ENCODE assay signal across 8 cellular contexts in the genomic region with DNA sequence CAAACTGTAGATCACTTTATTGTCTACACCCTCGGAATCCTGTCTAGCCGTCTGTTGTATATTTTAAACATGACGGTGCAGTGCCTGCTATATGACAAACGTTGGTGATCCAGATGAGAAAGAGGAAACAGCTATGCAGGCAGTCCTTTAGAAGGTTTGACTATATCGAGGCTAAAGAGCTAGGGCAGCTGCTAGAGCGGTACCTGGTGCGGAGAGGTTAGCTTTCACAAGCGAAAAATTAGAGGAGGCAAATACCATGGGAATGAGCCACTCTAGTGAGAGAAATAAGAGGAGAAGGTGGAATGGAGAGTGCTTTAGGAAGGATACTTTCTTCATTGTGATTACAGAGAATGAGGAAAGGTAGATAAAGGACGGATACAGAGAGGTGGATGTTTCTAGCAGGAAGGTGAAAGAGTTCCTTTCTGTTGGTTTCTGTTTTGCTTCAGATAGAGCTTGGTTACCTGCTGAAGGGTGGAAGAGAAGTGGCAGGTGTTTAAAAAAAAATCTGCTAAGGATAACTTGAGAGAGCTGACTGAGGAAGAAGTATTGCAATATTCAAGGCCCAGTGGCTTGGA. TPM values are rescaled to one million over a fixed set of nuclear protein-coding genes. Genes with fewer than 3 reads are reported as not detected.
DNase-seq lines count a peak whose midpoint lies in the region; ATAC-seq and TF ChIP-seq lines count a peak whose summit lies in the region.

No MANE protein-coding gene starts in this region.

- H3K36me3 Mint-ChIP-seq in dendritic cell treated with granulocyte-macrophage colony-stimulating factor and Interleukin-4, amounts not matched to agents 40 ng/mL and 50 ng/mL, for 4 days (ENCODE audit: low read depth), result peaks cover 18% of the 10 kb centered on the region

- H3K9me3 Mint-ChIP-seq in dendritic cell treated with granulocyte-macrophage colony-stimulating factor and Interleukin-4, amounts not matched to agents 40 ng/mL and 50 ng/mL, for 4 days, result no peaks in the 10 kb centered on the region

- H3K4me1 Mint-ChIP-seq in dendritic cell treated with granulocyte-macrophage colony-stimulating factor and Interleukin-4, amounts not matched to agents 40 ng/mL and 50 ng/mL, for 4 days (ENCODE audit: low read depth), result peaks cover 25% of the 10 kb centered on the region

- H3K27ac Mint-ChIP-seq in dendritic cell treated with granulocyte-macrophage colony-stimulating factor and Interleukin-4, amounts not matched to agents 40 ng/mL and 50 ng/mL, for 4 days, result peak overlapping the region; percentile 93

- H3K4me1 ChIP-seq in Panc1 (ENCODE audit: control insufficient read depth, insufficient read depth, low read length) (peaks cover 21% of the 10 kb centered on the region), muscle layer of duodenum (ENCODE audit: control insufficient read depth in 1 of 2, insufficient read depth in 2 of 2, low read length in 2 of 2) (peaks cover 8 to 11% of the 10 kb centered on the region in 2 donors)

- no peaks in the 10 kb centered on the region for H3K36me3 ChIP-seq in Panc1 (ENCODE audit: control insufficient read depth, insufficient read depth, low read length)
- H3K36me3 ChIP-seq in muscle layer of duodenum (ENCODE audit: control insufficient read depth in 1 of 2, insufficient read depth in 2 of 2, low read length in 2 of 2), result peaks cover 0 to 10% of the 10 kb centered on the region in 2 donors

- peak overlapping the region; percentile 79 to 89 for H3K4me3 ChIP-seq in Panc1 (ENCODE audit: low read depth in 2 of 2, low read length in 2 of 2)
- H3K4me3 ChIP-seq in muscle layer of duodenum (ENCODE audit: low read depth in 1 of 2, low read length in 2 of 2), result peak overlapping the region; percentile 74 to 92

- POLR2A ChIA-PET in Panc1 (lab: Charles Lee), result interaction anchor here (0.7 kb wide), 2 partner anchors 26 to 64 kb away, joined by 10 to 23 read pairs; no protein-coding TSS in a partner anchor

- in situ Hi-C loops in Panc1 (cut with HindIII; ENCODE audit: low pct_unique_long_range_greater_than_20kb, low sequenced_read_pairs), result no loop called here

- peak; percentile 4 for ATAC-seq in GM21528 (IDR thresholded peaks at IDR 0.05; ENCODE audit: low FRiP score, unreplicated experiment)
- ATAC-seq in Panc1, result no peak
- no peak for ATAC-seq in GM19452 (IDR thresholded peaks at IDR 0.05; ENCODE audit: unreplicated experiment)
- no peak for ATAC-seq in GM21619 (IDR thresholded peaks at IDR 0.05; ENCODE audit: unreplicated experiment)

- intact Hi-C loops in Panc1 (cut with micrococcal nuclease; ENCODE audit: unreplicated experiment), result no loop called here
- intact Hi-C loops in dendritic cell treated with granulocyte-macrophage colony-stimulating factor and Interleukin-4, amounts not matched to agents 40 ng/mL and 50 ng/mL, for 4 days (cut with micrococcal nuclease), result loop anchor here (1.0 to 10.0 kb wide), 3 partner anchors 342 to 1312 kb away; no protein-coding TSS in a partner anchor

- no peak for DNase-seq in Panc1 (ENCODE audit: low read depth, low spot score)
- DNase-seq in NCI-H1105 (lab: John Stamatoyannopoulos, UW), result no peak

- CTCF ChIA-PET in Panc1 (lab: Charles Lee), result no interaction called here

- TF ChIP-seq CTCF in C4-2B (conservative IDR thresholded peaks at IDR 0.05) (no peak), Panc1 (IDR thresholded peaks at IDR 0.05) (no peak)

- H3K27me3 ChIP-seq in Panc1 (ENCODE audit: control insufficient read depth, insufficient read depth, low read length), result no peaks in the 10 kb centered on the region
- H3K27me3 ChIP-seq in muscle layer of duodenum (ENCODE audit: low read depth, low read length), result no peaks in the 10 kb centered on the region

- peaks cover 7% of the 10 kb centered on the region for H3K27me3 Mint-ChIP-seq in dendritic cell treated with granulocyte-macrophage colony-stimulating factor and Interleukin-4, amounts not matched to agents 40 ng/mL and 50 ng/mL, for 4 days

- H3K27ac ChIP-seq in C4-2B, result peak overlapping the region; percentile 99
- peak overlapping the region; percentile 94 for H3K27ac ChIP-seq in Panc1 (ENCODE audit: low read length)
- H3K27ac ChIP-seq in muscle layer of duodenum (ENCODE audit: low read length), result peak overlapping the region; percentile 86

- H3K4me3 Mint-ChIP-seq in dendritic cell treated with granulocyte-macrophage colony-stimulating factor and Interleukin-4, amounts not matched to agents 40 ng/mL and 50 ng/mL, for 4 days, result peak overlapping the region; percentile 80

- TSS peak; percentile 59 for BruUV-seq in Panc1 (replicated peaks; lab: Mats Ljungman, UMichigan)

- H3K9me3 ChIP-seq in Panc1 (ENCODE audit: control insufficient read depth, insufficient read depth, low read depth, low read length) (no peaks in the 10 kb centered on the region), muscle layer of duodenum (ENCODE audit: control insufficient read depth in 1 of 2, low read length in 2 of 2) (no peaks in the 10 kb centered on the region)

RNA-seq across cellular contexts. Expression of gene FBXL17, which starts 1.0 kb away (rescaled TPM):
- total RNA-seq in Panc1 (2021; ENCODE audit: unreplicated experiment), result 17.4 TPM
- 14.4 TPM for polyA plus RNA-seq in Panc1 (2012; ENCODE audit: insufficient read length)
